Comparison of ENCODE assay signal across 8 cellular contexts in the genomic region with DNA sequence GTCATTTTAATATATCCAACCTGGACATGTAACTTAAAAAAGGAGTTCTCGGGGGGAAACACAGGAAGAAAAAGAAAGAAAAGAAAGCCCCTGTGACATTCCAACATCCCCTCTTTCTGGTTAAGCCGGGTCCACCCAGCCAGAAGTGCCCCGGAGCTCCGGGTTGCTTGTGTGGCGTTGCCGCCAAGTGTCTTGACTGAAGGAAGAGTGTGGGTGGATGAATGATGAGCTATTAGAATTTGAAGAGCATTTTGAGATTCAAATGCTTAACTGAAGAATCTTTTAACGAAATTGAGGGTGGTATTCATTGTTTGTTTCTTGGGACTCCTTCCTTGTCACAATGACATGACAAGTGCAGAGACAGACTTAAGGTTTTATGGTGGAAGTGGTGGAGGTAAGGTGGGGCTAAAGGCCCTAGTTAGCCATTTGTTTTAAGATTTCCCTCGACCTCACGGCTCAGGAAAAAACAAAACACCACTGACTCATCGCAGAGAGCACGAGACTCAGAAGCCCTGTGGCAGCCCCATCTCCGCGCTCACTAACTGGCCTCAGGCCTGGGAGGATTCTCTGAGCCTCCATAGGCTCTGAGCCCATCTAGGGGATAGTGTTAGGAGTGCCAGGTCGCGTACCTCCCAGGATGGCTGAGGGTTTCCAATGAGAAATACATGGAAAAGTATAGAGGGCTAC. TPM values are rescaled to one million over a fixed set of nuclear protein-coding genes. Genes with fewer than 3 reads are reported as not detected.
A peak's percentile ranks its signal among the peaks of the same experiment; 100 is the strongest.
DNase-seq lines count a peak whose midpoint lies in the region; ATAC-seq and TF ChIP-seq lines count a peak whose summit lies in the region.

No MANE protein-coding gene starts in this region.

- DNase-seq in activated T-cell treated with anti-CD3 and anti-CD28 coated beads, Interleukin-2, amount 50 U/mL, for 4 hours = no peak
- no peak for DNase-seq in activated T-cell treated with anti-CD3 and anti-CD28 coated beads, Interleukin-2, amount 50 U/mL, for 1 hour
- DNase-seq in brain microvascular endothelial cell = peak; percentile 76
- peak; percentile 48 for DNase-seq in kidney tubule cell (ENCODE audit: low spot score)
- DNase-seq in thyroid gland = peak in 1 of 2 donors; percentile 8
- no peak for DNase-seq in activated CD4-positive, CD25-positive, alpha-beta regulatory T cell treated with anti-CD3 and anti-CD28 coated beads, Interleukin-2, amount 50 U/mL, for 72 hours
- DNase-seq in stimulated activated CD4-positive, alpha-beta T cell treated with anti-CD3 and anti-CD28 coated beads, Interleukin-12 subunit alpha, Interleukin-12 subunit beta, amount 100 ng/mL, for 4 hours = no peak

- H3K36me3 Mint-ChIP-seq in activated T-cell treated with anti-CD3 and anti-CD28 coated beads, Interleukin-2, amount 50 U/mL, for 4 hours (ENCODE audit: insufficient read depth) = no peaks in the 10 kb centered on the region

- H3K9me3 Mint-ChIP-seq in activated T-cell treated with anti-CD3 and anti-CD28 coated beads, Interleukin-2, amount 50 U/mL, for 4 hours = no peaks in the 10 kb centered on the region

- peak overlapping the region; percentile 52 for H3K27ac ChIP-seq in brain microvascular endothelial cell
- peak overlapping the region in 2 of 3 donors; percentile 79 to 93 for H3K27ac ChIP-seq in thyroid gland

- peaks cover 42% of the 10 kb centered on the region for H3K27me3 Mint-ChIP-seq in activated T-cell treated with anti-CD3 and anti-CD28 coated beads, Interleukin-2, amount 50 U/mL, for 4 hours (ENCODE audit: low read depth)

- TF ChIP-seq CTCF in brain microvascular endothelial cell (IDR thresholded peaks at IDR 0.05; ENCODE audit: low read depth, low read length, missing control alignments) (peak; percentile 1), thyroid gland (IDR thresholded peaks at IDR 0.05) (no peak)

- intact Hi-C loops in thyroid gland (cut with DNase I) = loop anchor here (5.0 kb wide), 1 partner anchor 262 kb away; no protein-coding TSS in a partner anchor

- H3K9me3 ChIP-seq in thyroid gland = no peaks in the 10 kb centered on the region

- H3K4me1 Mint-ChIP-seq in activated T-cell treated with anti-CD3 and anti-CD28 coated beads, Interleukin-2, amount 50 U/mL, for 4 hours (ENCODE audit: low read depth) = peaks cover 10% of the 10 kb centered on the region

- no peaks in the 10 kb centered on the region for H3K27me3 ChIP-seq in brain microvascular endothelial cell (replicated peaks)
- H3K27me3 ChIP-seq in thyroid gland = no peaks in the 10 kb centered on the region

- ATAC-seq in activated T-cell treated with anti-CD3 and anti-CD28 coated beads, Interleukin-2, amount 50 U/mL, for 4 hours = no peak
- no peak for ATAC-seq in GM21737 (IDR thresholded peaks at IDR 0.05; ENCODE audit: unreplicated experiment)

- peak overlapping the region; percentile 63 for H3K4me3 Mint-ChIP-seq in activated T-cell treated with anti-CD3 and anti-CD28 coated beads, Interleukin-2, amount 50 U/mL, for 4 hours

- no peak for TF ChIP-seq POLR2A in thyroid gland (IDR thresholded peaks at IDR 0.05)

- H3K36me3 ChIP-seq in brain microvascular endothelial cell (replicated peaks) = no peaks in the 10 kb centered on the region
- no peaks in the 10 kb centered on the region for H3K36me3 ChIP-seq in thyroid gland

- in situ Hi-C loops in brain microvascular endothelial cell (cut with HindIII; ENCODE audit: low pct_ligation_motif_present, low sequenced_read_pairs) = loop anchor here (25.0 kb wide), 1 partner anchor 252 kb away; no protein-coding TSS in a partner anchor

- WGBS in thyroid gland, 2 donors = 75 to 78% methylated on average over 15 of the region's 15 CpGs

- H3K4me1 ChIP-seq in thyroid gland = peaks cover 4 to 16% of the 10 kb centered on the region in 2 donors

- H3K4me3 ChIP-seq in brain microvascular endothelial cell (ENCODE audit: low read depth, low read length) (no peak overlapping the region), thyroid gland (replicated peaks in 1 of 3) (no peak overlapping the region)

RNA-seq across cellular contexts. Expression of a gene that starts 1.8 kb away (rescaled TPM):
- total RNA-seq in activated T-cell treated with anti-CD3 and anti-CD28 coated beads, Interleukin-2, amount 50 U/mL, for 4 hours = under 1 TPM; 0.03 to 0.24 (median 0.13) TPM
- total RNA-seq in thyroid gland = 10 to 100 TPM; 10.1 to 15.6 (median 13.6) TPM

Comparison
In these comparisons a context has a peak if more than half of its experiments do, and no peak if none do; other contexts are left out.
1. DNase-seq: peak in brain microvascular endothelial cell (single experiment) and kidney tubule cell (single experiment); none in activated T-cell treated with anti-CD3 and anti-CD28 coated beads, Interleukin-2, amount 50 U/mL, for 4 hours (single experiment), activated T-cell treated with anti-CD3 and anti-CD28 coated beads, Interleukin-2, amount 50 U/mL, for 1 hour (single experiment), activated CD4-positive, CD25-positive, alpha-beta regulatory T cell treated with anti-CD3 and anti-CD28 coated beads, Interleukin-2, amount 50 U/mL, for 72 hours (single experiment) and stimulated activated CD4-positive, alpha-beta T cell treated with anti-CD3 and anti-CD28 coated beads, Interleukin-12 subunit alpha, Interleukin-12 subunit beta, amount 100 ng/mL, for 4 hours (single experiment).
2. RNA of a gene that starts 1.8 kb away (total RNA-seq): 10.1 to 15.6 TPM in thyroid gland; 0.03 to 0.24 TPM in activated T-cell treated with anti-CD3 and anti-CD28 coated beads, Interleukin-2, amount 50 U/mL, for 4 hours; every median in the first group is over 4 times any median in the second.